Comparison of ENCODE assay signal across 8 cellular contexts in genomic region chr12:12786716-12787601, GRCh38. TPM values are rescaled to one million over a fixed set of nuclear protein-coding genes. Genes with fewer than 3 reads are reported as not detected.
A peak's percentile ranks its signal among the peaks of the same experiment; 100 is the strongest.
DNase-seq lines count a peak whose midpoint lies in the region; ATAC-seq, FAIRE-seq and TF ChIP-seq lines count a peak whose summit lies in the region.

No MANE protein-coding gene starts in this region.

- H3K27ac ChIP-seq in IMR-90 (ENCODE audit: insufficient read depth, low read length): peak overlapping the region; percentile 90
- H3K27ac ChIP-seq in pancreas: peak overlapping the region; percentile 80 to 95 (median 90)
- peak overlapping the region; percentile 87 to 94 (median 90) for H3K27ac ChIP-seq in tibial nerve

- H3K27me3 ChIP-seq in IMR-90 (ENCODE audit: control insufficient read depth, insufficient read depth, low read length) (no peaks in the 10 kb centered on the region), pancreas (no peaks in the 10 kb centered on the region), tibial nerve (no peaks in the 10 kb centered on the region)

- no peak for TF ChIP-seq CTCF in IMR-90 (conservative IDR thresholded peaks at IDR 0.05; ENCODE audit: low read depth, low read length)
- TF ChIP-seq CTCF in pancreas (IDR thresholded peaks at IDR 0.05): no peak
- peak in 3 of 5 experiments; percentile 13 to 74 (median 69) for TF ChIP-seq CTCF in tibial nerve (IDR thresholded peaks at IDR 0.05)

- peak overlapping the region; percentile 96 for H2AK5ac ChIP-seq in IMR-90 (ENCODE audit: low read depth, low read length)

- H3K4me3 ChIP-seq in IMR-90 (ENCODE audit: insufficient read depth, low read depth, low read length): peak overlapping the region; percentile 60
- peak overlapping the region; percentile 53 to 78 (median 64) for H3K4me3 ChIP-seq in pancreas
- peak overlapping the region; percentile 65 to 83 (median 70) for H3K4me3 ChIP-seq in tibial nerve

- FAIRE-seq in pancreas (lab: Jason Lieb, UNC): no peak

- H3K36me3 ChIP-seq in IMR-90 (ENCODE audit: control insufficient read depth, insufficient read depth, low read length) (no peaks in the 10 kb centered on the region), pancreas (no peaks in the 10 kb centered on the region), tibial nerve (no peaks in the 10 kb centered on the region)

- H4K91ac ChIP-seq in IMR-90 (ENCODE audit: insufficient read depth, low read depth, low read length): peak overlapping the region; percentile 96

- intact Hi-C loops in IMR-90 (cut with micrococcal nuclease) (loop anchor here (5.0 to 10.0 kb wide), 5 partner anchors 50 to 435 kb away; no protein-coding TSS in a partner anchor), Right ventricle myocardium inferior (cut with DNase I) (loop anchor here (2.0 to 10.0 kb wide), 4 partner anchors 62 to 318 kb away; partner anchors contain the start of genes CDKN1B and GSG1), pancreas (cut with DNase I) (no loop called here)

- H3K56ac ChIP-seq in IMR-90 (ENCODE audit: extremely low read depth, insufficient read depth, low read length): peak overlapping the region; percentile 58; the same call in 1 of the 2 replicates

- H3K9ac ChIP-seq in IMR-90 (ENCODE audit: low read depth, low read length): peak overlapping the region; percentile 74

- peak overlapping the region; percentile 89 to 99 for H4K8ac ChIP-seq in IMR-90 (ENCODE audit: low read depth in 2 of 2, low read length in 2 of 2)

- H3K23ac ChIP-seq in IMR-90 (ENCODE audit: low read depth, low read length): peak overlapping the region; percentile 98

- DNase-seq in EL (peak; percentile 84), IMR-90 (peak; percentile 81), Right ventricle myocardium inferior (ENCODE audit: missing footprints) (peak; percentile 91), pancreas (peak; percentile 77 to 94 (median 88)), tibial nerve (ENCODE audit: low spot score in 2 of 2) (peak; percentile 45 to 59)
- DNase-seq in activated naive CD8-positive, alpha-beta T cell treated with anti-CD3 and anti-CD28 coated beads, Interleukin-2, amount 10 ng/mL, durations not matched to agents 7 days and 5 days: peak; percentile 82

- H3K18ac ChIP-seq in IMR-90 (ENCODE audit: low read depth, low read length): peak overlapping the region; percentile 82

- POLR2A ChIA-PET in IMR-90 (lab: Charles Lee; ENCODE audit: unreplicated experiment): interaction anchor here (0.6 to 1.0 kb wide), 3 partner anchors 32 to 198 kb away, joined by 3 to 5 read pairs (median 3); no protein-coding TSS in a partner anchor
- POLR2A ChIA-PET in activated naive CD8-positive, alpha-beta T cell treated with anti-CD3 and anti-CD28 coated beads, Interleukin-2, amount 10 ng/mL, durations not matched to agents 7 days and 5 days (lab: Charles Lee): interaction anchor here (0.6 to 3.6 kb wide), 11 partner anchors 17 to 90 kb away, joined by 3 to 24 read pairs (median 4); partner anchors contain the start of gene DDX47

- peak overlapping the region; percentile 98; the same call in 2 of the 3 replicates for H2BK15ac ChIP-seq in IMR-90 (ENCODE audit: low read depth, low read length)

- H2AFZ ChIP-seq in IMR-90 (replicated peaks; ENCODE audit: low read length, poor library complexity): peak overlapping the region; percentile 99

- TF ChIP-seq RAD21 in IMR-90 (IDR thresholded peaks at IDR 0.05; ENCODE audit: low read length): no peak

- no peaks in the 10 kb centered on the region for H3K9me3 Mint-ChIP-seq in activated naive CD8-positive, alpha-beta T cell treated with anti-CD3 and anti-CD28 coated beads, Interleukin-2, amount 10 ng/mL, durations not matched to agents 7 days and 5 days

- peak overlapping the region; percentile 98 for H2AK9ac ChIP-seq in IMR-90 (replicated peaks; ENCODE audit: low read depth, low read length, poor library complexity)

- no peak for TF ChIP-seq POLR2A in IMR-90 (IDR thresholded peaks at IDR 0.05; ENCODE audit: low read depth, low read length)
- TF ChIP-seq POLR2A in tibial nerve (IDR thresholded peaks at IDR 0.05): peak; percentile 73 to 77

- H4K5ac ChIP-seq in IMR-90 (ENCODE audit: low read depth, low read length): peak overlapping the region; percentile 93

- H3K4me2 ChIP-seq in IMR-90 (ENCODE audit: low read depth, low read length): peak overlapping the region; percentile 85

- H3K27ac Mint-ChIP-seq in activated naive CD8-positive, alpha-beta T cell treated with anti-CD3 and anti-CD28 coated beads, Interleukin-2, amount 10 ng/mL, durations not matched to agents 7 days and 5 days: peak overlapping the region; percentile 83

- H3K4me1 ChIP-seq in IMR-90 (ENCODE audit: control insufficient read depth, insufficient read depth, low read length) (peaks cover 15% of the 10 kb centered on the region), pancreas (peaks cover 10 to 17% (median 12%) of the 10 kb centered on the region in 3 donors), tibial nerve (peaks cover 0 to 37% (median 2%) of the 10 kb centered on the region in 4 donors)

- peaks cover 13 to 40% of the 10 kb centered on the region in 2 experiments for H3K79me1 ChIP-seq in IMR-90 (ENCODE audit: low read depth in 1 of 2, low read length in 2 of 2)

- peak; percentile 78 for ATAC-seq in GM21576 (IDR thresholded peaks at IDR 0.05; ENCODE audit: unreplicated experiment)
- peak; percentile 93 for ATAC-seq in IMR-90 (ENCODE audit: low read depth)
- ATAC-seq in SK-N-SH treated with all-trans-retinoic acid at 6 μM for 48 hours: peak; percentile 94
- ATAC-seq in activated naive CD8-positive, alpha-beta T cell treated with anti-CD3 and anti-CD28 coated beads, Interleukin-2, amount 10 ng/mL, durations not matched to agents 7 days and 5 days (ENCODE audit: low read depth): peak; percentile 93
- peak; percentile 93 for ATAC-seq in Right ventricle myocardium inferior
- peak; percentile 89 to 97 (median 96) for ATAC-seq in pancreas

- no peaks in the 10 kb centered on the region for H3K36me3 Mint-ChIP-seq in activated naive CD8-positive, alpha-beta T cell treated with anti-CD3 and anti-CD28 coated beads, Interleukin-2, amount 10 ng/mL, durations not matched to agents 7 days and 5 days

- no peaks in the 10 kb centered on the region for H4K20me1 ChIP-seq in IMR-90 (ENCODE audit: insufficient read depth, low read length)

- CTCF ChIA-PET in IMR-90 (lab: Yijun Ruan, JAX): interaction anchor here (0.9 to 1.2 kb wide), 3 partner anchors 27 to 104 kb away, joined by 3 to 4 read pairs (median 4); partner anchors contain the start of genes DDX47 and GPRC5A

- no TSS peak for BruUV-seq in IMR-90 (replicated peaks; lab: Mats Ljungman, UMichigan)

- peak overlapping the region; percentile 90 for H2BK5ac ChIP-seq in IMR-90 (ENCODE audit: low read depth, low read length, poor library complexity, severe bottlenecking)

- peak overlapping the region; percentile 91 for H2BK120ac ChIP-seq in IMR-90 (ENCODE audit: low read depth, low read length)

- H3K27me3 Mint-ChIP-seq in activated naive CD8-positive, alpha-beta T cell treated with anti-CD3 and anti-CD28 coated beads, Interleukin-2, amount 10 ng/mL, durations not matched to agents 7 days and 5 days: no peaks in the 10 kb centered on the region

- H3K9me3 ChIP-seq in IMR-90 (ENCODE audit: control insufficient read depth, insufficient read depth, low read length) (no peaks in the 10 kb centered on the region), pancreas (no peaks in the 10 kb centered on the region), tibial nerve (no peaks in the 10 kb centered on the region)

- H3K4ac ChIP-seq in IMR-90 (ENCODE audit: low read depth, low read length): peak overlapping the region; percentile 97

- peaks cover 11% of the 10 kb centered on the region; the same call in 1 of the 2 replicates for H3K9me1 ChIP-seq in IMR-90 (ENCODE audit: insufficient read depth, low read length)

- TF ChIP-seq EP300 in tibial nerve (IDR thresholded peaks at IDR 0.05): peak in 1 of 2 donors; percentile 64

- in situ Hi-C loops in IMR-90 (cut with MboI; ENCODE audit: low sequenced_read_pairs): no loop called here

- peaks cover 33% of the 10 kb centered on the region for H3K4me1 Mint-ChIP-seq in activated naive CD8-positive, alpha-beta T cell treated with anti-CD3 and anti-CD28 coated beads, Interleukin-2, amount 10 ng/mL, durations not matched to agents 7 days and 5 days

- H2BK20ac ChIP-seq in IMR-90 (ENCODE audit: low read depth, low read length): peak overlapping the region; percentile 63; the same call in 1 of the 2 replicates

- H3K4me3 Mint-ChIP-seq in activated naive CD8-positive, alpha-beta T cell treated with anti-CD3 and anti-CD28 coated beads, Interleukin-2, amount 10 ng/mL, durations not matched to agents 7 days and 5 days: peak overlapping the region; percentile 82

- peak overlapping the region; percentile 98 for H3K14ac ChIP-seq in IMR-90 (replicated peaks; ENCODE audit: low read depth, low read length)

- 5% methylated on average over 36 of the region's 80 CpGs; no CpG with 5 or more reads in 1 of the 2 experiments for WGBS in IMR-90 (ENCODE audit: extremely low coverage in 2 of 2, insufficient read length in 1 of 2), 2 experiments
- 1% methylated on average over 65 to 80 of the region's 80 CpGs for WGBS in pancreas, 2 donors
- WGBS in tibial nerve, 2 donors: 4 to 6% methylated on average over 35 to 55 of the region's 80 CpGs

- dilution Hi-C loops in IMR-90 (cut with HindIII; ENCODE audit: low sequenced_read_pairs, unreplicated experiment): no loop called here

TF ChIP-seq in SK-N-SH treated with all-trans-retinoic acid at 6 μM for 48 hours, 23 proteins besides CTCF, POLR2A, EP300 and RAD21 (continues in another document):
- no peak for TF ChIP-seq PPARA (CRISPR knock-in tag; IDR thresholded peaks at IDR 0.05; ENCODE audit: borderline replicate concordance)
- TF ChIP-seq CSDC2 (CRISPR knock-in tag; IDR thresholded peaks at IDR 0.05): 0 out of 2 replicates have a peak, but pooled peaks have one; percentile 39

RNA-seq across cellular contexts. Expression of gene APOLD1, which starts 1.5 kb away (rescaled TPM):
- total RNA-seq in IMR-90 (2012; rRNA removed): 4.2 and 4.5 TPM in 2 replicates
- polyA plus RNA-seq in IMR-90 (2012; rRNA removed): 2.3 and 2.4 TPM in 2 replicates
- 1.0 and 1.5 TPM in 2 replicates for polyA plus RNA-seq in IMR-90 (2012; cell fraction: cytosol; rRNA removed)
- 4.5 and 10.6 TPM in 2 replicates for polyA plus RNA-seq in IMR-90 (2012; cell fraction: nucleus; rRNA removed; ENCODE audit: low replicate concordance)
- total RNA-seq in activated naive CD8-positive, alpha-beta T cell treated with anti-CD3 and anti-CD28 coated beads, Interleukin-2, amount 10 ng/mL, durations not matched to agents 7 days and 5 days: 10 to 100 TPM; 10.3 to 12.1 TPM
- 19.7 TPM for total RNA-seq in Right ventricle myocardium inferior
- total RNA-seq in pancreas: 1 to 10 TPM; 1.8 to 4.6 (median 3.0) TPM
- polyA plus RNA-seq in pancreas: 1 to 10 TPM; 1.6 to 6.4 TPM
- 100 to 1,000 TPM in 1 of 4 donors, 10 to 100 TPM in 3; 43.7 to 138 (median 83.9) TPM for total RNA-seq in tibial nerve

RNA-seq across cellular contexts. Expression of gene DDX47, which starts 26.2 kb away (rescaled TPM):
- total RNA-seq in IMR-90 (2012; rRNA removed): 77.8 and 104 TPM in 2 replicates
- polyA plus RNA-seq in IMR-90 (2012; rRNA removed): 71.5 and 89.5 TPM in 2 replicates
- polyA plus RNA-seq in IMR-90 (2012; cell fraction: cytosol; rRNA removed): 14.9 and 35.0 TPM in 2 replicates
- 29.6 and 177 TPM in 2 replicates for polyA plus RNA-seq in IMR-90 (2012; cell fraction: nucleus; rRNA removed; ENCODE audit: low replicate concordance)
- 10 to 100 TPM; 56.3 to 60.8 TPM for total RNA-seq in activated naive CD8-positive, alpha-beta T cell treated with anti-CD3 and anti-CD28 coated beads, Interleukin-2, amount 10 ng/mL, durations not matched to agents 7 days and 5 days
- 26.5 TPM for total RNA-seq in Right ventricle myocardium inferior
- 10 to 100 TPM; 21.6 to 29.1 (median 26.2) TPM for total RNA-seq in pancreas
- 10 to 100 TPM; 17.9 to 34.5 TPM for polyA plus RNA-seq in pancreas
- total RNA-seq in tibial nerve: 10 to 100 TPM; 39.4 to 50.0 (median 47.8) TPM

Comparison
In these comparisons a context has a peak if more than half of its experiments do, and no peak if none do; other contexts are left out.
1. Peak in every context shown above with its lines: DNase-seq, ATAC-seq, H3K4me3 ChIP-seq and H3K27ac ChIP-seq.
2. CTCF ChIP-seq: peak in tibial nerve (3 of 5); none in IMR-90 (single experiment) and pancreas (0 of 4).
3. intact Hi-C loops: an anchor here in IMR-90 (5.0 to 10.0 kb wide) and Right ventricle myocardium inferior (2.0 to 10.0 kb wide); none called in pancreas.